Comparison of ENCODE assay signal across 15 cellular contexts in genomic region chrX:48516987-48517386, GRCh38. TPM values are rescaled to one million over a fixed set of nuclear protein-coding genes. Genes with fewer than 3 reads are reported as not detected.
DNase-seq lines count a peak whose midpoint lies in the region; ATAC-seq lines count a peak whose summit lies in the region.
"Had no signal": no experiment of that assay in that cellular context is flagged by ENCODE, and none has a peak within 500 bp of the region (broad histone marks: within the 10 kb centered on the region; RNA-seq: fewer than 3 reads in every experiment).

No MANE protein-coding gene starts in this region.

- H3K9me3 Mint-ChIP-seq in activated CD4-positive, alpha-beta T cell treated with anti-CD3 and anti-CD28 coated beads, Interleukin-2, amount 10 ng/mL, durations not matched to agents 7 days and 5 days, result no peaks in the 10 kb centered on the region
- H3K9me3 Mint-ChIP-seq in activated naive CD8-positive, alpha-beta T cell treated with anti-CD3 and anti-CD28 coated beads for 36 hours, result no peaks in the 10 kb centered on the region
- H3K9me3 Mint-ChIP-seq in activated naive CD8-positive, alpha-beta T cell treated with anti-CD3 and anti-CD28 coated beads, Interleukin-2, amount 50 U/mL, for 24 hours, result no peaks in the 10 kb centered on the region
- no peaks in the 10 kb centered on the region for H3K9me3 Mint-ChIP-seq in dendritic cell treated with granulocyte-macrophage colony-stimulating factor and Interleukin-4, amounts not matched to agents 40 ng/mL and 50 ng/mL, for 4 days
- H3K9me3 Mint-ChIP-seq: CD4-positive, alpha-beta T cell; GM23338; HFFc6 had no signal

- POLR2A ChIA-PET in activated CD4-positive, alpha-beta T cell treated with anti-CD3 and anti-CD28 coated beads, Interleukin-2, amount 10 ng/mL, durations not matched to agents 7 days and 5 days (lab: Charles Lee), result no interaction called here

- H3K36me3 Mint-ChIP-seq in activated CD4-positive, alpha-beta T cell treated with anti-CD3 and anti-CD28 coated beads, Interleukin-2, amount 10 ng/mL, durations not matched to agents 7 days and 5 days (ENCODE audit: low read depth), result peaks cover 3% of the 10 kb centered on the region
- peaks cover 7% of the 10 kb centered on the region for H3K36me3 Mint-ChIP-seq in activated naive CD8-positive, alpha-beta T cell treated with anti-CD3 and anti-CD28 coated beads for 36 hours
- H3K36me3 Mint-ChIP-seq in activated naive CD8-positive, alpha-beta T cell treated with anti-CD3 and anti-CD28 coated beads, Interleukin-2, amount 50 U/mL, for 24 hours (ENCODE audit: low read depth), result peaks cover 5% of the 10 kb centered on the region
- H3K36me3 Mint-ChIP-seq in dendritic cell treated with granulocyte-macrophage colony-stimulating factor and Interleukin-4, amounts not matched to agents 40 ng/mL and 50 ng/mL, for 4 days (ENCODE audit: low read depth), result peaks cover 30% of the 10 kb centered on the region

- CTCF ChIA-PET in activated CD4-positive, alpha-beta T cell treated with anti-CD3 and anti-CD28 coated beads, Interleukin-2, amount 10 ng/mL, durations not matched to agents 7 days and 5 days (lab: Charles Lee), result interaction anchor here (0.5 to 0.9 kb wide), 3 partner anchors 8 to 447 kb away, joined by 3 to 5 read pairs (median 4); partner anchors contain the start of gene PORCN

- no peak for ATAC-seq in activated naive CD8-positive, alpha-beta T cell treated with anti-CD3 and anti-CD28 coated beads, Interleukin-2, amount 50 U/mL, for 24 hours
- no peak for ATAC-seq in GM18867 (IDR thresholded peaks at IDR 0.05; ENCODE audit: unreplicated experiment)
- ATAC-seq in GM19023 (IDR thresholded peaks at IDR 0.05; ENCODE audit: unreplicated experiment), result no peak
- ATAC-seq: A549, GM23338 had no signal

- H3K27me3 Mint-ChIP-seq in activated CD4-positive, alpha-beta T cell treated with anti-CD3 and anti-CD28 coated beads, Interleukin-2, amount 10 ng/mL, durations not matched to agents 7 days and 5 days, result no peaks in the 10 kb centered on the region
- H3K27me3 Mint-ChIP-seq in activated naive CD8-positive, alpha-beta T cell treated with anti-CD3 and anti-CD28 coated beads for 36 hours, result no peaks in the 10 kb centered on the region
- H3K27me3 Mint-ChIP-seq in activated naive CD8-positive, alpha-beta T cell treated with anti-CD3 and anti-CD28 coated beads, Interleukin-2, amount 50 U/mL, for 24 hours, result no peaks in the 10 kb centered on the region
- H3K27me3 Mint-ChIP-seq in dendritic cell treated with granulocyte-macrophage colony-stimulating factor and Interleukin-4, amounts not matched to agents 40 ng/mL and 50 ng/mL, for 4 days, result no peaks in the 10 kb centered on the region
- H3K27me3 Mint-ChIP-seq: CD4-positive, alpha-beta T cell had no signal

- peaks cover 38% of the 10 kb centered on the region for H3K4me1 Mint-ChIP-seq in activated CD4-positive, alpha-beta T cell treated with anti-CD3 and anti-CD28 coated beads, Interleukin-2, amount 10 ng/mL, durations not matched to agents 7 days and 5 days
- peaks cover 18% of the 10 kb centered on the region for H3K4me1 Mint-ChIP-seq in activated naive CD8-positive, alpha-beta T cell treated with anti-CD3 and anti-CD28 coated beads for 36 hours
- H3K4me1 Mint-ChIP-seq in activated naive CD8-positive, alpha-beta T cell treated with anti-CD3 and anti-CD28 coated beads, Interleukin-2, amount 50 U/mL, for 24 hours, result peaks cover 23% of the 10 kb centered on the region
- H3K4me1 Mint-ChIP-seq in dendritic cell treated with granulocyte-macrophage colony-stimulating factor and Interleukin-4, amounts not matched to agents 40 ng/mL and 50 ng/mL, for 4 days (ENCODE audit: low read depth), result peaks cover 16% of the 10 kb centered on the region

- peak overlapping the region; percentile 75 for H3K27ac Mint-ChIP-seq in activated CD4-positive, alpha-beta T cell treated with anti-CD3 and anti-CD28 coated beads, Interleukin-2, amount 10 ng/mL, durations not matched to agents 7 days and 5 days
- H3K27ac Mint-ChIP-seq in activated naive CD8-positive, alpha-beta T cell treated with anti-CD3 and anti-CD28 coated beads for 36 hours, result peak overlapping the region; percentile 12
- H3K27ac Mint-ChIP-seq in activated naive CD8-positive, alpha-beta T cell treated with anti-CD3 and anti-CD28 coated beads, Interleukin-2, amount 50 U/mL, for 24 hours, result no peak overlapping the region
- H3K27ac Mint-ChIP-seq in dendritic cell treated with granulocyte-macrophage colony-stimulating factor and Interleukin-4, amounts not matched to agents 40 ng/mL and 50 ng/mL, for 4 days, result no peak overlapping the region
- H3K27ac Mint-ChIP-seq: CD4-positive, alpha-beta T cell; GM23338; HFFc6 had no signal

- intact Hi-C loops in dendritic cell treated with granulocyte-macrophage colony-stimulating factor and Interleukin-4, amounts not matched to agents 40 ng/mL and 50 ng/mL, for 4 days (cut with micrococcal nuclease), result no loop called here

- no peak for DNase-seq in activated CD4-positive, alpha-beta T cell treated with anti-CD3 and anti-CD28 coated beads, Interleukin-2, amount 10 ng/mL, durations not matched to agents 7 days and 5 days
- no peak for DNase-seq in activated CD4-positive, alpha-beta T cell treated with anti-CD3 and anti-CD28 coated beads, Interleukin-2, amount 50 U/mL, for 1 hour
- no peak for DNase-seq in activated naive CD8-positive, alpha-beta T cell treated with anti-CD3 and anti-CD28 coated beads for 36 hours
- DNase-seq in activated naive CD8-positive, alpha-beta T cell treated with anti-CD3 and anti-CD28 coated beads, Interleukin-2, amount 50 U/mL, for 24 hours, result no peak
- DNase-seq: AML-193; Caco-2; CD4-positive, alpha-beta T cell; HCEC 1CT; HFFc6 had no signal

- H3K4me3 Mint-ChIP-seq in activated CD4-positive, alpha-beta T cell treated with anti-CD3 and anti-CD28 coated beads, Interleukin-2, amount 10 ng/mL, durations not matched to agents 7 days and 5 days, result no peak overlapping the region
- H3K4me3 Mint-ChIP-seq in activated naive CD8-positive, alpha-beta T cell treated with anti-CD3 and anti-CD28 coated beads for 36 hours, result no peak overlapping the region
- H3K4me3 Mint-ChIP-seq in activated naive CD8-positive, alpha-beta T cell treated with anti-CD3 and anti-CD28 coated beads, Interleukin-2, amount 50 U/mL, for 24 hours, result no peak overlapping the region
- H3K4me3 Mint-ChIP-seq in dendritic cell treated with granulocyte-macrophage colony-stimulating factor and Interleukin-4, amounts not matched to agents 40 ng/mL and 50 ng/mL, for 4 days, result peak overlapping the region; percentile 6
- H3K4me3 Mint-ChIP-seq: CD4-positive, alpha-beta T cell; GM23338; HFFc6 had no signal

RNA-seq across cellular contexts. Expression of gene EBP, which starts 4.6 kb away (rescaled TPM):
- 100 to 1,000 TPM; 246 to 251 TPM for total RNA-seq in activated CD4-positive, alpha-beta T cell treated with anti-CD3 and anti-CD28 coated beads, Interleukin-2, amount 10 ng/mL, durations not matched to agents 7 days and 5 days
- total RNA-seq in activated naive CD8-positive, alpha-beta T cell treated with anti-CD3 and anti-CD28 coated beads for 36 hours, result 100 to 1,000 TPM; 165 to 169 TPM

RNA-seq across cellular contexts. Expression of gene PORCN, which starts 8.2 kb away (rescaled TPM):
- 10 to 100 TPM; 12.5 to 13.3 TPM for total RNA-seq in activated CD4-positive, alpha-beta T cell treated with anti-CD3 and anti-CD28 coated beads, Interleukin-2, amount 10 ng/mL, durations not matched to agents 7 days and 5 days
- 10 to 100 TPM; 11.0 to 11.9 TPM for total RNA-seq in activated naive CD8-positive, alpha-beta T cell treated with anti-CD3 and anti-CD28 coated beads for 36 hours

RNA-seq across cellular contexts. Expression of gene TBC1D25, which starts 22.5 kb away (rescaled TPM):
- total RNA-seq in activated CD4-positive, alpha-beta T cell treated with anti-CD3 and anti-CD28 coated beads, Interleukin-2, amount 10 ng/mL, durations not matched to agents 7 days and 5 days, result 10 to 100 TPM; 19.5 to 20.4 TPM
- 10 to 100 TPM; 12.1 to 12.9 TPM for total RNA-seq in activated naive CD8-positive, alpha-beta T cell treated with anti-CD3 and anti-CD28 coated beads for 36 hours

RNA-seq across cellular contexts. Expression of gene FTSJ1, which starts 41.0 kb away (rescaled TPM):
- total RNA-seq in activated CD4-positive, alpha-beta T cell treated with anti-CD3 and anti-CD28 coated beads, Interleukin-2, amount 10 ng/mL, durations not matched to agents 7 days and 5 days, result 10 to 100 TPM; 59.5 to 60.2 TPM
- total RNA-seq in activated naive CD8-positive, alpha-beta T cell treated with anti-CD3 and anti-CD28 coated beads for 36 hours, result 10 to 100 TPM; 98.7 to 98.8 TPM

RNA-seq across cellular contexts. Expression of gene SLC38A5, which starts 46.9 kb away (rescaled TPM):
- 10 to 100 TPM; 78.3 to 78.9 TPM for total RNA-seq in activated CD4-positive, alpha-beta T cell treated with anti-CD3 and anti-CD28 coated beads, Interleukin-2, amount 10 ng/mL, durations not matched to agents 7 days and 5 days
- 100 to 1,000 TPM; 146 to 156 TPM for total RNA-seq in activated naive CD8-positive, alpha-beta T cell treated with anti-CD3 and anti-CD28 coated beads for 36 hours
- total RNA-seq: HT1080 had no signal

Comparison
In these comparisons a context has a peak if more than half of its experiments do, and no peak if none do; other contexts are left out.
1. H3K27ac Mint-ChIP-seq: peak in activated CD4-positive, alpha-beta T cell treated with anti-CD3 and anti-CD28 coated beads, Interleukin-2, amount 10 ng/mL, durations not matched to agents 7 days and 5 days (single experiment) and activated naive CD8-positive, alpha-beta T cell treated with anti-CD3 and anti-CD28 coated beads for 36 hours (single experiment); none in activated naive CD8-positive, alpha-beta T cell treated with anti-CD3 and anti-CD28 coated beads, Interleukin-2, amount 50 U/mL, for 24 hours (single experiment) and dendritic cell treated with granulocyte-macrophage colony-stimulating factor and Interleukin-4, amounts not matched to agents 40 ng/mL and 50 ng/mL, for 4 days (single experiment).